ENCODE assay signal across 8 cellular contexts in the genomic region with DNA sequence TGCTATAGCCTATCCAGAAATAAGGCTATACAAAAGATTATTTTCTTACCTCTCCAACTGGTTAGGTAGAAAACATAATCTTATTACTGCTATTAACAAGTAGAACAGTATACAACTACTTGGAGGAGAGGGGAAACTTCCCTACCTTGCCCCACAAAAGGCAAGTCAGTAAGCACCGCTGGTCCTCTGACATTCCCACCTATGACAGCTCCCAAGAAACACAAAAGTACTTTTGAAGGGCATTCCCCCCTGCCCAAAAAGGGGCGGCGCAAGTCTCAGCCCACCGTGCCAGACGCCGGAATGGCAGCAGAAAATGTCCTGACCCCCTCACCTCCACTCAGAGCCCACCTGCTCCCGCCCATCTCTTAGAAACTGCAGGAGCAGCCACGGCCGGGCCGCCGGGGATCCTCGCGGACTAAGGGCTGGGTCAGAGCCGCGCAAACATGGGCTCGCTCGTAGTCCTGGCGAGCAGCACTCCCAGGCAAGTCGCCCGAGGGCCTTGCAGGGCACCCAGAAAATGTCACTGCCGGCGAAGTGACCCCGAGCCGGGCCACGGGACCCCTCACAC. TPM values are rescaled to one million over a fixed set of nuclear protein-coding genes. Genes with fewer than 3 reads are reported as not detected.
A peak's percentile ranks its signal among the peaks of the same experiment; 100 is the strongest.
DNase-seq lines count a peak whose midpoint lies in the region; ATAC-seq lines count a peak whose summit lies in the region.

No MANE protein-coding gene starts in this region.

- no peaks in the 10 kb centered on the region for H3K27me3 Mint-ChIP-seq in activated T-helper 17 cell treated with anti-CD3 and anti-CD28 coated beads, Interleukin-2, amount 50 U/mL, for 72 hours

- peak overlapping the region; percentile 100 for H3K4me3 ChIP-seq in rectal smooth muscle tissue (ENCODE audit: low read length)

- peaks cover 17% of the 10 kb centered on the region for H3K4me1 Mint-ChIP-seq in activated T-helper 17 cell treated with anti-CD3 and anti-CD28 coated beads, Interleukin-2, amount 50 U/mL, for 72 hours

- peak overlapping the region; percentile 85 for H3K27ac ChIP-seq in rectal smooth muscle tissue (ENCODE audit: low read depth, low read length)

- H3K27ac Mint-ChIP-seq in activated T-helper 17 cell treated with anti-CD3 and anti-CD28 coated beads, Interleukin-2, amount 50 U/mL, for 72 hours: peak overlapping the region; percentile 98

- H3K4me3 Mint-ChIP-seq in activated T-helper 17 cell treated with anti-CD3 and anti-CD28 coated beads, Interleukin-2, amount 50 U/mL, for 72 hours: peak overlapping the region; percentile 100

- ATAC-seq in GM19395 (IDR thresholded peaks at IDR 0.05; ENCODE audit: unreplicated experiment) (peak; percentile 56), HG03439 (IDR thresholded peaks at IDR 0.05; ENCODE audit: unreplicated experiment) (peak; percentile 36), left cardiac atrium (peak; percentile 56)
- peak; percentile 41 for ATAC-seq in activated T-helper 17 cell treated with anti-CD3 and anti-CD28 coated beads, Interleukin-2, amount 50 U/mL, for 72 hours (replicated peaks)

- DNase-seq in Caki2 (ENCODE audit: low read depth): peak; percentile 15
- DNase-seq in left cardiac atrium: no peak
- DNase-seq in OCI-M2 (lab: John Stamatoyannopoulos, UW; ENCODE audit: unreplicated experiment): no peak
- DNase-seq in stimulated activated CD4-positive, alpha-beta T cell treated with anti-CD3 and anti-CD28 coated beads, Interleukin-4, amount 100 ng/mL, for 1 hour: no peak

- H3K4me1 ChIP-seq in rectal smooth muscle tissue (ENCODE audit: control insufficient read depth, insufficient read depth, low read length): peaks cover 5% of the 10 kb centered on the region

- H3K9ac ChIP-seq in rectal smooth muscle tissue (ENCODE audit: low read length): peak overlapping the region; percentile 77

- in situ Hi-C loops in Caki2 (cut with HindIII; ENCODE audit: low pct_unique_long_range_greater_than_20kb, low sequenced_read_pairs): no loop called here

- intact Hi-C loops in left cardiac atrium (cut with DNase I): no loop called here

- H3K9me3 Mint-ChIP-seq in activated T-helper 17 cell treated with anti-CD3 and anti-CD28 coated beads, Interleukin-2, amount 50 U/mL, for 72 hours: no peaks in the 10 kb centered on the region

- H3K36me3 Mint-ChIP-seq in activated T-helper 17 cell treated with anti-CD3 and anti-CD28 coated beads, Interleukin-2, amount 50 U/mL, for 72 hours (ENCODE audit: low read depth): peaks cover 29% of the 10 kb centered on the region

- H3K27me3 ChIP-seq in rectal smooth muscle tissue (ENCODE audit: control insufficient read depth, insufficient read depth, low read length): no peaks in the 10 kb centered on the region

- peaks cover 4% of the 10 kb centered on the region for H3K36me3 ChIP-seq in rectal smooth muscle tissue (ENCODE audit: control insufficient read depth, insufficient read depth, low read length)

RNA-seq across cellular contexts. Expression of a gene that starts 0.4 kb away (rescaled TPM):
- 41.2 and 47.6 TPM in 2 replicates for total RNA-seq in Caki2 (2014; rRNA removed; shearing (Covaris generic); ENCODE audit: low replicate concordance)
- total RNA-seq in activated T-helper 17 cell treated with anti-CD3 and anti-CD28 coated beads, Interleukin-2, amount 50 U/mL, for 72 hours: 10 to 100 TPM; 30.5 to 43.8 TPM
- 100 to 1,000 TPM in 1 of 2 donors, 10 to 100 TPM in 1; 86.1 to 100 TPM for total RNA-seq in left cardiac atrium

RNA-seq across cellular contexts. Expression of a gene that starts 36.9 kb away (rescaled TPM):
- total RNA-seq in Caki2 (2014; rRNA removed; shearing (Covaris generic); ENCODE audit: low replicate concordance): 18.1 and 19.0 TPM in 2 replicates
- 10 to 100 TPM; 20.1 to 28.1 TPM for total RNA-seq in activated T-helper 17 cell treated with anti-CD3 and anti-CD28 coated beads, Interleukin-2, amount 50 U/mL, for 72 hours
- total RNA-seq in left cardiac atrium: 10 to 100 TPM in 1 of 2 donors, 1 to 10 TPM in 1; 9.4 to 10.5 TPM
